17 cellular contexts compared by ENCODE assay signal in the genomic region with DNA sequence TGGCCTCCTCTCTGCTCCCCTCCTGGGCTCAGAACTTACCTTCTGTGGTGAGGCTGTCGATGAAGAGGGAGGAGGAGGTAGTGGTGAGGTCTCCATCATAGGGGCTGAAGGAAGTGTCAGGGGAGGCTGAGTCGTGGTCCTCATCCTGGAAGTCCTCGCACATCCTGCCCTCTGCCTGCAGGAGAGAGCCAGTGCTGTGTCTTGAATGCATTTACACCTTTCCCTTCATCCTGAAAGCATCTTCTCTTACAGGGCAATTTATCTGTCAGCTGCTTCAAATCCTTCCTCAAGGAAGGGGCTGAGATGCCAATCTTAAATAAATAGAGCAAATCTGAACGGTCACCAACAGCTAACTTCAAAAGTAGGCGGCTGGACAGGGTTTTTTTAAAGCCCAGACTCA.
DNase-seq lines count a peak whose midpoint lies in the region; ATAC-seq and TF ChIP-seq lines count a peak whose summit lies in the region.
"Had no signal": no experiment of that assay in that cellular context is flagged by ENCODE, and none has a peak within 500 bp of the region (broad histone marks: within the 10 kb centered on the region; RNA-seq: fewer than 3 reads in every experiment).

No MANE protein-coding gene starts in this region.

- no peaks in the 10 kb centered on the region for H3K27me3 ChIP-seq in Panc1 (ENCODE audit: control insufficient read depth, insufficient read depth, low read length)

- no peak for ATAC-seq in stimulated activated naive CD8-positive, alpha-beta T cell treated with anti-CD3 and anti-CD28 coated beads, Interleukin-15, amount 100 ng/mL, for 72 hours
- ATAC-seq in stimulated activated naive CD8-positive, alpha-beta T cell treated with anti-CD3 and anti-CD28 coated beads, Interleukin-15, Interleukin-2, amounts not matched to agents 100 U/mL and 50 U/mL, for 24 hours: no peak
- ATAC-seq in Panc1 (0 out of 2 replicates have a peak, but pooled peaks have one; percentile 21), HG02870 (IDR thresholded peaks at IDR 0.05; ENCODE audit: unreplicated experiment) (no peak)
- ATAC-seq: left ventricle myocardium superior had no signal

- peak overlapping the region; percentile 67 to 77 for H3K27ac Mint-ChIP-seq in stimulated activated naive CD8-positive, alpha-beta T cell treated with anti-CD3 and anti-CD28 coated beads, Interleukin-15, amount 100 ng/mL, for 72 hours

- H3K9me3 ChIP-seq in Panc1 (ENCODE audit: control insufficient read depth, insufficient read depth, low read depth, low read length): no peaks in the 10 kb centered on the region
- H3K9me3 ChIP-seq: neutrophil had no signal

- BruUV-seq in Panc1 (replicated peaks; lab: Mats Ljungman, UMichigan): no TSS peak

- H3K4me1 Mint-ChIP-seq in stimulated activated naive CD8-positive, alpha-beta T cell treated with anti-CD3 and anti-CD28 coated beads, Interleukin-15, amount 100 ng/mL, for 72 hours: peaks cover 11% of the 10 kb centered on the region
- H3K4me1 Mint-ChIP-seq: CD4-positive, alpha-beta memory T cell had no signal

- in situ Hi-C loops in Panc1 (cut with HindIII; ENCODE audit: low pct_unique_long_range_greater_than_20kb, low sequenced_read_pairs): no loop called here

- no peaks in the 10 kb centered on the region for H3K9me3 Mint-ChIP-seq in stimulated activated naive CD8-positive, alpha-beta T cell treated with anti-CD3 and anti-CD28 coated beads, Interleukin-15, amount 100 ng/mL, for 72 hours
- H3K9me3 Mint-ChIP-seq: CD4-positive, alpha-beta memory T cell had no signal

- no peaks in the 10 kb centered on the region for H3K36me3 ChIP-seq in Panc1 (ENCODE audit: control insufficient read depth, insufficient read depth, low read length)
- H3K36me3 ChIP-seq: neutrophil had no signal

- H3K27me3 Mint-ChIP-seq in stimulated activated naive CD8-positive, alpha-beta T cell treated with anti-CD3 and anti-CD28 coated beads, Interleukin-15, amount 100 ng/mL, for 72 hours: no peaks in the 10 kb centered on the region
- H3K27me3 Mint-ChIP-seq: CD4-positive, alpha-beta memory T cell had no signal

- CTCF ChIA-PET in Panc1 (lab: Charles Lee): interaction anchor here (1.2 kb wide), 1 partner anchor 95 kb away, joined by 5 read pairs; no protein-coding TSS in a partner anchor

- H3K4me3 ChIP-seq in Panc1 (ENCODE audit: low read depth in 2 of 2, low read length in 2 of 2) (no peak overlapping the region), epithelial cell of proximal tubule (ENCODE audit: low read depth, low read length) (no peak overlapping the region)
- H3K4me3 ChIP-seq: SK-N-MC had no signal

- no peak for TF ChIP-seq CTCF in Panc1 (IDR thresholded peaks at IDR 0.05)
- TF ChIP-seq CTCF in epithelial cell of proximal tubule (conservative IDR thresholded peaks at IDR 0.05; ENCODE audit: low read depth, low read length): peak; percentile 21

- H3K4me3 Mint-ChIP-seq in stimulated activated naive CD8-positive, alpha-beta T cell treated with anti-CD3 and anti-CD28 coated beads, Interleukin-15, amount 100 ng/mL, for 72 hours: no peak overlapping the region
- H3K4me3 Mint-ChIP-seq: CD4-positive, alpha-beta memory T cell had no signal

- no peaks in the 10 kb centered on the region for H3K4me1 ChIP-seq in Panc1 (ENCODE audit: control insufficient read depth, insufficient read depth, low read length)

- no peak overlapping the region for H3K27ac ChIP-seq in Panc1 (ENCODE audit: low read length)
- H3K27ac ChIP-seq: neutrophil, SK-N-MC had no signal

- POLR2A ChIA-PET in Panc1 (lab: Charles Lee): no interaction called here

- no peak for DNase-seq in stimulated activated naive CD8-positive, alpha-beta T cell treated with anti-CD3 and anti-CD28 coated beads, Interleukin-15, amount 100 ng/mL, for 72 hours
- DNase-seq in stimulated activated naive CD8-positive, alpha-beta T cell treated with anti-CD3 and anti-CD28 coated beads, Interleukin-15, Interleukin-2, amounts not matched to agents 100 U/mL and 50 U/mL, for 24 hours: no peak
- no peak for DNase-seq in Panc1 (ENCODE audit: low read depth, low spot score)
- DNase-seq in epithelial cell of proximal tubule (ENCODE audit: low read depth): no peak
- no peak for DNase-seq in AG08395 (ENCODE audit: low spot score)
- DNase-seq in activated CD8-positive, alpha-beta memory T cell treated with anti-CD3 and anti-CD28 coated beads for 24 hours: no peak
- DNase-seq in NOMO-1 treated with DMSO at 0.1 percent for 48 hours (lab: John Stamatoyannopoulos, UW; ENCODE audit: unreplicated experiment): no peak
- DNase-seq: caudate nucleus; CD4-positive, alpha-beta memory T cell; left ventricle myocardium superior; NCI-H146; NCI-H82; stimulated activated CD8-positive, alpha-beta memory T cell treated with anti-CD3 and anti-CD28 coated beads, Interleukin-4, amount 100 ng/mL, for 48 hours; T-helper 9 cell had no signal

- intact Hi-C loops in Panc1 (cut with micrococcal nuclease; ENCODE audit: unreplicated experiment): loop anchor here (10.0 kb wide), 1 partner anchor 77 kb away; a partner anchor contains a TSS
